In genomic region chr19:48914181-48914580, GRCh38 we compare ENCODE assay signal across 21 cellular contexts. TPM values are rescaled to one million over a fixed set of nuclear protein-coding genes. Genes with fewer than 3 reads are reported as not detected.
A peak's percentile ranks its signal among the peaks of the same experiment; 100 is the strongest.
DNase-seq lines count a peak whose midpoint lies in the region; ATAC-seq and TF ChIP-seq lines count a peak whose summit lies in the region.
"Had no signal": no experiment of that assay in that cellular context is flagged by ENCODE, and none has a peak within 500 bp of the region (broad histone marks: within the 10 kb centered on the region; RNA-seq: fewer than 3 reads in every experiment).

No MANE protein-coding gene starts in this region.

- H3K36me3 Mint-ChIP-seq in central memory CD8-positive, alpha-beta T cell (ENCODE audit: insufficient read depth), result peaks cover 47% of the 10 kb centered on the region
- H3K36me3 Mint-ChIP-seq in neural progenitor cell, result peaks cover 37% of the 10 kb centered on the region

- no peaks in the 10 kb centered on the region for H3K9me3 ChIP-seq in neural progenitor cell (ENCODE audit: low read depth)
- H3K9me3 ChIP-seq: BLaER1 treated with 17β-estradiol and CSF1 and Interleukin-3, amounts not matched to agents 10 nM and 100 nM; Caco-2; SJSA1 had no signal

- no peaks in the 10 kb centered on the region for H3K27me3 ChIP-seq in neural progenitor cell
- H3K27me3 ChIP-seq: BLaER1 treated with 17β-estradiol and CSF1 and Interleukin-3, amounts not matched to agents 10 nM and 100 nM; SJSA1 had no signal

- no peaks in the 10 kb centered on the region for H3K27me3 Mint-ChIP-seq in central memory CD8-positive, alpha-beta T cell
- peaks cover 2% of the 10 kb centered on the region for H3K27me3 Mint-ChIP-seq in neural progenitor cell (ENCODE audit: insufficient read depth, low read depth)
- H3K27me3 Mint-ChIP-seq: CD4-positive, alpha-beta memory T cell had no signal

- no peaks in the 10 kb centered on the region for H3K79me2 ChIP-seq in neural progenitor cell (ENCODE audit: low read depth)

- no peak overlapping the region for H3K27ac ChIP-seq in neural progenitor cell
- H3K27ac ChIP-seq: BLaER1 treated with 17β-estradiol and CSF1 and Interleukin-3, amounts not matched to agents 10 nM and 100 nM; SJSA1 had no signal

- H3K4me3 Mint-ChIP-seq in central memory CD8-positive, alpha-beta T cell, result no peak overlapping the region
- H3K4me3 Mint-ChIP-seq in neural progenitor cell, result peak overlapping the region; percentile 50
- H3K4me3 Mint-ChIP-seq: CD4-positive, alpha-beta memory T cell had no signal

- DNase-seq in DMS79 treated with DMSO at 0.1 percent for 48 hours (lab: John Stamatoyannopoulos, UW) (peak; percentile 15), DMS79 (lab: John Stamatoyannopoulos, UW) (no peak), neural progenitor cell (ENCODE audit: low spot score) (no peak), NCI-H187 (lab: John Stamatoyannopoulos, UW) (no peak)
- DNase-seq in central memory CD8-positive, alpha-beta T cell (ENCODE audit: low spot score in 2 of 2), result no peak
- DNase-seq: 8988T, Caco-2, EL, IMR-90, NCI-H1105, NCI-H146, NCI-H2081, NCI-H2171 treated with DMSO at 0.1 percent for 48 hours, NCI-H446 treated with DMSO at 0.1 percent for 48 hours, NCI-H526 treated with DMSO at 0.1 percent for 48 hours, OCI-M1 had no signal

- no peak overlapping the region for H3K4me3 ChIP-seq in neural progenitor cell
- H3K4me3 ChIP-seq: BLaER1 treated with 17β-estradiol and CSF1 and Interleukin-3, amounts not matched to agents 10 nM and 100 nM; SJSA1 had no signal

- H2AFZ ChIP-seq in neural progenitor cell (replicated peaks), result no peak overlapping the region

- H3K36me3 ChIP-seq in neural progenitor cell, result no peaks in the 10 kb centered on the region

- no peaks in the 10 kb centered on the region for H3K9me3 Mint-ChIP-seq in central memory CD8-positive, alpha-beta T cell
- no peaks in the 10 kb centered on the region for H3K9me3 Mint-ChIP-seq in neural progenitor cell
- H3K9me3 Mint-ChIP-seq: CD4-positive, alpha-beta memory T cell had no signal

- no peaks in the 10 kb centered on the region for H3F3A ChIP-seq in neural progenitor cell (ENCODE audit: low read depth)

- no peaks in the 10 kb centered on the region for H3K4me1 Mint-ChIP-seq in central memory CD8-positive, alpha-beta T cell
- no peaks in the 10 kb centered on the region for H3K4me1 Mint-ChIP-seq in neural progenitor cell

- H3K4me1 ChIP-seq in neural progenitor cell, result no peaks in the 10 kb centered on the region
- H3K4me1 ChIP-seq: Caco-2, SJSA1 had no signal

- no peak for ATAC-seq in central memory CD8-positive, alpha-beta T cell (replicated peaks; ENCODE audit: extremely low read depth, poor library complexity, severe bottlenecking)
- ATAC-seq in HG03520 (IDR thresholded peaks at IDR 0.05; ENCODE audit: unreplicated experiment), result no peak
- ATAC-seq: Right ventricle myocardium inferior had no signal

- no peak overlapping the region for H3K9ac ChIP-seq in neural progenitor cell
- H3K9ac ChIP-seq: BLaER1 treated with 17β-estradiol and CSF1 and Interleukin-3, amounts not matched to agents 10 nM and 100 nM had no signal

- H3K27ac Mint-ChIP-seq in central memory CD8-positive, alpha-beta T cell (ENCODE audit: low read depth), result peak overlapping the region; percentile 67
- no peak overlapping the region for H3K27ac Mint-ChIP-seq in neural progenitor cell

- no peaks in the 10 kb centered on the region for H4K20me1 ChIP-seq in neural progenitor cell (ENCODE audit: low read depth)

- no peak overlapping the region for H3K4me2 ChIP-seq in neural progenitor cell
- H3K4me2 ChIP-seq: BLaER1 treated with 17β-estradiol and CSF1 and Interleukin-3, amounts not matched to agents 10 nM and 100 nM had no signal

- no peak for TF ChIP-seq CTCF in neural progenitor cell (IDR thresholded peaks at IDR 0.05)

RNA-seq across cellular contexts. Expression of gene NUCB1, which starts 14.1 kb away (rescaled TPM):
- 73.5 and 158 TPM in 2 replicates for total RNA-seq in neural progenitor cell (ENCODE audit: low replicate concordance)

RNA-seq across cellular contexts. Expression of gene TULP2, which starts 15.6 kb away (rescaled TPM):
- 0.26 and 0.40 TPM in 2 replicates for total RNA-seq in neural progenitor cell (ENCODE audit: low replicate concordance)
- total RNA-seq: CD4-positive, alpha-beta memory T cell; Right ventricle myocardium inferior; SJSA1 had no signal

RNA-seq across cellular contexts. Expression of gene DHDH, which starts 19.3 kb away (rescaled TPM):
- total RNA-seq in neural progenitor cell (ENCODE audit: low replicate concordance), result 1.6 TPM in 1 of 2 replicates, not detected in the other
- total RNA-seq: Right ventricle myocardium inferior had no signal

RNA-seq across cellular contexts. Expression of gene BAX, which starts 40.5 kb away (rescaled TPM):
- total RNA-seq in neural progenitor cell (ENCODE audit: low replicate concordance), result 35.8 and 79.2 TPM in 2 replicates

RNA-seq across cellular contexts. Expression of gene PPP1R15A, which starts 42.0 kb away (rescaled TPM):
- total RNA-seq in neural progenitor cell (ENCODE audit: low replicate concordance), result 10.6 and 19.1 TPM in 2 replicates
